In the genomic region with DNA sequence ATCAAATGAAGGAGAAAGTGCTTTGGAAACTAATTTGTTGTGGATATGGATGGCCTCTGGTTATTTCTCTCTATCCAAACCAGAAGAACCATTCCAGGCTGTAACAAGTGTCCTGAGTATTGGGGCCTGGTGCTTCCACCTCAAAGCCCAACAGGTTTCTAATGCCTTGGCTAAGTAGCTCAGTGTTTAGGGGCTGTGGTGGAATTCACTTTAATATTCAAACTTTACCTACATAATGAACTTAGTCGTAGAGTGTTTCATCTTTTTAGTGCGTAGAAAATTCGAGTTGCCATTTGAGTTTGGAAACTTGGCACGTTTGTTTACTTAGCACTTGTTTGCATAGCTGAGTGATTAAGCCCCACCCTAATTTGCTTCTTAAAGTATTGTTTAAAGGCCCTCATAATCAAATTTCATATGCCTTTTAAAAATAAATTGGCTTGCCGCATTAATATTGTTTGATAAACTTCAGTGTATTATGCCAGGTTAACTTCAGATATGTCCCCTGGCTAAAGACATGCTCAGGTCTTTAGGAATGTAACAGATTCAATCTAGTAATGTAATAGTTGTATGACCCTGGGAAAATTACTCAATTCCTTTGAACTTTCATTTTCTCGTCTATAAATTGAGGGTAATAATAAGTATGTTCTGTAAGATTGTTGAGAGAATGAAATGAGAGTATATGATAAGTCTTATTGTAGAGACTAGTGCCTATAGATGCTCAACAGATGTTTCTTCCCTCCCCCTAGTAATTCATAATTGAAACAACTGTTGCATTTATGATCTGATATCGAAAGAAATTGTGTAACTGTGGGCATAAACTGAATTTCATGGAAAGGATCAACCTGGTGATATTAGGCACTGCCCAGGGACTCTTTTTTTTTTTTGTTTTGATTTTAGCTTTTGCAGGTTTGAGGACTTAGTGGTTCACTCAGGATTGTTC, we compare ENCODE assay signal across 8 cellular contexts. TPM values are rescaled to one million over a fixed set of nuclear protein-coding genes. Genes with fewer than 3 reads are reported as not detected.
DNase-seq lines count a peak whose midpoint lies in the region; ATAC-seq and TF ChIP-seq lines count a peak whose summit lies in the region.

No MANE protein-coding gene starts in this region.

- H3K9me3 ChIP-seq in lower lobe of right lung = no peaks in the 10 kb centered on the region

- H3K4me1 Mint-ChIP-seq in activated T-cell treated with anti-CD3 and anti-CD28 coated beads, Interleukin-2, amount 50 U/mL, for 72 hours (ENCODE audit: low read depth) = peaks cover 23% of the 10 kb centered on the region
- peaks cover 19% of the 10 kb centered on the region for H3K4me1 Mint-ChIP-seq in type B pancreatic cell (ENCODE audit: unreplicated experiment)

- no peak for TF ChIP-seq POLR2A in lower leg skin (IDR thresholded peaks at IDR 0.05)

- no peak for ATAC-seq in activated T-cell treated with anti-CD3 and anti-CD28 coated beads, Interleukin-2, amount 50 U/mL, for 72 hours (replicated peaks in 1 of 2)
- ATAC-seq in lower lobe of right lung (peak in 1 of 2 donors; percentile 12), GM19467 (IDR thresholded peaks at IDR 0.05; ENCODE audit: unreplicated experiment) (no peak)

- H3K36me3 ChIP-seq in lower lobe of right lung = no peaks in the 10 kb centered on the region

- no peak for TF ChIP-seq CTCF in astrocyte of the spinal cord (IDR thresholded peaks at IDR 0.05; ENCODE audit: low read depth, low read length)
- no peak for TF ChIP-seq CTCF in lower lobe of right lung (IDR thresholded peaks at IDR 0.05)
- no peak for TF ChIP-seq CTCF in type B pancreatic cell (conservative IDR thresholded peaks at IDR 0.05)
- no peak for TF ChIP-seq CTCF in lower leg skin (IDR thresholded peaks at IDR 0.05)

- peaks cover 45% of the 10 kb centered on the region for H3K4me1 ChIP-seq in lower lobe of right lung

- 20 to 38% methylated on average over 7 of the region's 7 CpGs for WGBS in lower leg skin, 2 donors

- H3K4me3 ChIP-seq in astrocyte of the spinal cord (ENCODE audit: low read depth, low read length) = peak overlapping the region; percentile 74
- H3K4me3 ChIP-seq in lower lobe of right lung = peak overlapping the region; percentile 95
- no peak overlapping the region for H3K4me3 ChIP-seq in lower leg skin (ENCODE audit: low read depth, poor library complexity, severe bottlenecking)

- in situ Hi-C loops in astrocyte of the spinal cord (cut with HindIII; ENCODE audit: low sequenced_read_pairs) = no loop called here

- peaks cover 2% of the 10 kb centered on the region in 2 donors for H3K36me3 Mint-ChIP-seq in activated T-cell treated with anti-CD3 and anti-CD28 coated beads, Interleukin-2, amount 50 U/mL, for 72 hours (ENCODE audit: insufficient read depth in 2 of 2)
- H3K36me3 Mint-ChIP-seq in type B pancreatic cell = no peaks in the 10 kb centered on the region

- no peaks in the 10 kb centered on the region for H3K27me3 ChIP-seq in lower lobe of right lung (ENCODE audit: low read depth)

- intact Hi-C loops in lower lobe of right lung (cut with DNase I) = no loop called here
- intact Hi-C loops in lower leg skin (cut with DNase I; ENCODE audit: low total_unique reads) = no loop called here

- peak overlapping the region; percentile 87 for H3K4me3 Mint-ChIP-seq in activated T-cell treated with anti-CD3 and anti-CD28 coated beads, Interleukin-2, amount 50 U/mL, for 72 hours
- H3K4me3 Mint-ChIP-seq in type B pancreatic cell = peak overlapping the region; percentile 93

- no peaks in the 10 kb centered on the region for H3K27me3 Mint-ChIP-seq in activated T-cell treated with anti-CD3 and anti-CD28 coated beads, Interleukin-2, amount 50 U/mL, for 72 hours (ENCODE audit: low read depth)
- H3K27me3 Mint-ChIP-seq in type B pancreatic cell = no peaks in the 10 kb centered on the region

- peak overlapping the region; percentile 94 for H3K27ac ChIP-seq in lower lobe of right lung

- H3K27ac Mint-ChIP-seq in activated T-cell treated with anti-CD3 and anti-CD28 coated beads, Interleukin-2, amount 50 U/mL, for 72 hours = peak overlapping the region; percentile 72
- peak overlapping the region; percentile 81 for H3K27ac Mint-ChIP-seq in type B pancreatic cell

- H3K9me3 Mint-ChIP-seq in activated T-cell treated with anti-CD3 and anti-CD28 coated beads, Interleukin-2, amount 50 U/mL, for 72 hours = no peaks in the 10 kb centered on the region
- H3K9me3 Mint-ChIP-seq in type B pancreatic cell = no peaks in the 10 kb centered on the region

- no peak for DNase-seq in activated T-cell treated with anti-CD3 and anti-CD28 coated beads, Interleukin-2, amount 50 U/mL, for 72 hours
- no peak for DNase-seq in activated T-cell treated with anti-CD3 and anti-CD28 coated beads, Interleukin-2, amount 50 U/mL, for 1 hour
- DNase-seq in astrocyte of the spinal cord (ENCODE audit: low read depth, low spot score) (no peak), lower lobe of right lung (no peak), type B pancreatic cell (ENCODE audit: extremely low spot score, unreplicated experiment) (no peak), lower leg skin (ENCODE audit: low spot score in 2 of 2) (no peak)
- no peak for DNase-seq in stimulated activated CD4-positive, alpha-beta T cell treated with anti-CD3 and anti-CD28 coated beads, Interleukin-2, amount 100 ng/mL, for 24 hours

RNA-seq across cellular contexts. Expression of gene AGO4, which starts 1.6 kb away (rescaled TPM):
- total RNA-seq in activated T-cell treated with anti-CD3 and anti-CD28 coated beads, Interleukin-2, amount 50 U/mL, for 72 hours = 10 to 100 TPM; 10.9 to 13.6 TPM
- 32.9 TPM for total RNA-seq in lower lobe of right lung
- total RNA-seq in type B pancreatic cell (ENCODE audit: low replicate concordance) = 15.9 and 21.4 TPM in 2 replicates
- total RNA-seq in lower leg skin = 10 to 100 TPM; 28.1 to 40.3 (median 34.6) TPM

RNA-seq across cellular contexts. Expression of gene CLSPN, which starts 39.6 kb away (rescaled TPM):
- 10 to 100 TPM; 42.2 to 42.8 TPM for total RNA-seq in activated T-cell treated with anti-CD3 and anti-CD28 coated beads, Interleukin-2, amount 50 U/mL, for 72 hours
- total RNA-seq in lower lobe of right lung = 1.3 TPM
- total RNA-seq in type B pancreatic cell (ENCODE audit: low replicate concordance) = 11.2 and 29.7 TPM in 2 replicates
- total RNA-seq in lower leg skin = under 1 TPM in 3 of 4 donors, not detected in 1; 0.32 to 0.37 (median 0.34) TPM
